ENCODE assay signal across 9 cellular contexts in the genomic region with DNA sequence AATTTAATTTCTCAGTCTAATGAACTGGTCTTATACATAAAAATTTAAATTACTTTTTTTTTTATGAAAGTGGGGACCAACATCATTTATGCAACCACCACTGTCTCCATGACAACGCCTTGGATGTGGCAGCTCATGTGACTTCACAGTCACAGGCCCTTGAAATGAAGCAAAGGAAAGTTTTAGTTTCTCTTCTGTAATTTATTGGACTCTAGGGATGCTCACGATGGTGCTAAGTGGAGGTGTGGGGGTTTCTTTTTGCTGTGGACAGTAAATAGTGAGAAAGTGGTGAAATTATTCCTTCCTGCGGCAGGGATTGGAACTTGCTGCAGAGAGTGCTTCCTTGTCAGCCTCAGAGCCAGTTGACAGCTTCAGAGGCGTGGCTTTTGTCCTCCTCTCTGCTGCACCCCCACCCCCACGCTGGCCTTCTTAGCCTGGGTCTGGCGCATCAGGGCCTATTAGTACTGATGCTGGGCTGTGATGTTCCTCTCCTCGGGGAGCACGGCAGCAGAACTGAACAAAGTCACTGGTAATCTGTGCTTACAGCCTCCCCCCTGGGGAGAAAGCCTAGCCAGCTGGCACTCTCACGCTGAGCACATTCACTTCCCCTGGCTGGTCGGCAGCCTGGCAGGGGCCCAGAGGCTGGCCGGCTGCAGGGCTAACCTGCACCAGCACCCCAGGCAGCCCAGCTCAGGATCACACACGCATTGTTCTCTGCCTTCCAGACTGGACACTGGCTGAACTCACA.
A peak's percentile ranks its signal among the peaks of the same experiment; 100 is the strongest.
DNase-seq lines count a peak whose midpoint lies in the region; ATAC-seq and TF ChIP-seq lines count a peak whose summit lies in the region.
"Had no signal": no experiment of that assay in that cellular context is flagged by ENCODE, and none has a peak within 500 bp of the region (broad histone marks: within the 10 kb centered on the region; RNA-seq: fewer than 3 reads in every experiment).

No MANE protein-coding gene starts in this region.

- no peak for TF ChIP-seq EP300 in gastroesophageal sphincter (IDR thresholded peaks at IDR 0.05)

- H3K4me3 ChIP-seq in OCI-LY1 (ENCODE audit: low read depth, low read length, poor library complexity, severe bottlenecking) = no peak overlapping the region
- H3K4me3 ChIP-seq in gastroesophageal sphincter = peak overlapping the region in 1 of 2 donors; percentile 9
- no peak overlapping the region for H3K4me3 ChIP-seq in prostate gland

- H3K9me3 Mint-ChIP-seq in activated CD8-positive, alpha-beta T cell treated with anti-CD3 and anti-CD28 coated beads, Interleukin-2, amount 10 ng/mL, durations not matched to agents 7 days and 5 days (ENCODE audit: insufficient read depth) = no peaks in the 10 kb centered on the region
- H3K9me3 Mint-ChIP-seq in activated CD8-positive, alpha-beta T cell treated with anti-CD3 and anti-CD28 coated beads for 36 hours = no peaks in the 10 kb centered on the region

- H3K4me1 Mint-ChIP-seq in activated CD8-positive, alpha-beta T cell treated with anti-CD3 and anti-CD28 coated beads, Interleukin-2, amount 10 ng/mL, durations not matched to agents 7 days and 5 days (ENCODE audit: low read depth) = peaks cover 2% of the 10 kb centered on the region
- H3K4me1 Mint-ChIP-seq in activated CD8-positive, alpha-beta T cell treated with anti-CD3 and anti-CD28 coated beads for 36 hours (ENCODE audit: low read depth) = no peaks in the 10 kb centered on the region

- no peak overlapping the region for H2AFZ ChIP-seq in OCI-LY1 (ENCODE audit: low read length)

- POLR2A ChIA-PET in activated CD8-positive, alpha-beta T cell treated with anti-CD3 and anti-CD28 coated beads, Interleukin-2, amount 10 ng/mL, durations not matched to agents 7 days and 5 days (lab: Charles Lee) = no interaction called here
- POLR2A ChIA-PET in activated CD8-positive, alpha-beta T cell treated with anti-CD3 and anti-CD28 coated beads for 36 hours (lab: Charles Lee) = no interaction called here

- no peak for DNase-seq in activated CD8-positive, alpha-beta T cell treated with anti-CD3 and anti-CD28 coated beads, Interleukin-2, amount 10 ng/mL, durations not matched to agents 7 days and 5 days
- no peak for DNase-seq in activated CD8-positive, alpha-beta T cell treated with anti-CD3 and anti-CD28 coated beads for 36 hours
- DNase-seq in prostate gland (ENCODE audit: low spot score) = peak; percentile 68
- no peak for DNase-seq in activated effector memory CD4-positive, alpha-beta T cell treated with anti-CD3 and anti-CD28 coated beads, Interleukin-2, amount 50 U/mL, for 16 hours
- DNase-seq in activated CD8-positive, alpha-beta memory T cell treated with anti-CD3 and anti-CD28 coated beads, Interleukin-2, amount 50 U/mL, for 4 hours = no peak

- no peaks in the 10 kb centered on the region for H4K20me1 ChIP-seq in OCI-LY1 (ENCODE audit: insufficient read depth, low read length)

- no peaks in the 10 kb centered on the region for H3K9me3 ChIP-seq in OCI-LY1 (ENCODE audit: low read length)
- no peaks in the 10 kb centered on the region for H3K9me3 ChIP-seq in gastroesophageal sphincter
- no peaks in the 10 kb centered on the region for H3K9me3 ChIP-seq in prostate gland

- TF ChIP-seq CTCF in activated CD8-positive, alpha-beta T cell treated with anti-CD3 and anti-CD28 coated beads for 36 hours (IDR thresholded peaks at IDR 0.05) = no peak
- TF ChIP-seq CTCF in OCI-LY1 (IDR thresholded peaks at IDR 0.05; ENCODE audit: low read length) = no peak
- peak in 1 of 4 experiments; percentile 15 for TF ChIP-seq CTCF in gastroesophageal sphincter (IDR thresholded peaks at IDR 0.05)
- TF ChIP-seq CTCF in prostate gland (IDR thresholded peaks at IDR 0.05) = no peak

- H3K27me3 Mint-ChIP-seq in activated CD8-positive, alpha-beta T cell treated with anti-CD3 and anti-CD28 coated beads, Interleukin-2, amount 10 ng/mL, durations not matched to agents 7 days and 5 days (ENCODE audit: low read depth) = peaks cover 20% of the 10 kb centered on the region
- H3K27me3 Mint-ChIP-seq in activated CD8-positive, alpha-beta T cell treated with anti-CD3 and anti-CD28 coated beads for 36 hours = peaks cover 3% of the 10 kb centered on the region

- no peak for TF ChIP-seq POLR2A in gastroesophageal sphincter (IDR thresholded peaks at IDR 0.05)
- no peak for TF ChIP-seq POLR2A in prostate gland (IDR thresholded peaks at IDR 0.05)

- intact Hi-C loops in activated CD8-positive, alpha-beta T cell treated with anti-CD3 and anti-CD28 coated beads for 36 hours (cut with micrococcal nuclease) = no loop called here
- intact Hi-C loops in prostate gland (cut with DNase I) = loop anchor here (5.0 kb wide), 1 partner anchor 78 kb away; no protein-coding TSS in a partner anchor

- no peaks in the 10 kb centered on the region for H3K27me3 ChIP-seq in OCI-LY1 (ENCODE audit: insufficient read depth, low read length)
- H3K27me3 ChIP-seq in gastroesophageal sphincter = no peaks in the 10 kb centered on the region
- H3K27me3 ChIP-seq in prostate gland (replicated peaks; ENCODE audit: insufficient read depth) = no peaks in the 10 kb centered on the region

- no peak overlapping the region for H3K4me2 ChIP-seq in OCI-LY1 (ENCODE audit: low read length)

- 28 to 44% methylated on average over 2 to 3 of the region's 12 CpGs for WGBS in gastroesophageal sphincter (ENCODE audit: low coverage in 1 of 2), 2 donors
- 19% methylated on average over 12 of the region's 12 CpGs for WGBS in prostate gland

- CTCF ChIA-PET in activated CD8-positive, alpha-beta T cell treated with anti-CD3 and anti-CD28 coated beads, Interleukin-2, amount 10 ng/mL, durations not matched to agents 7 days and 5 days (lab: Charles Lee) = no interaction called here
- CTCF ChIA-PET in activated CD8-positive, alpha-beta T cell treated with anti-CD3 and anti-CD28 coated beads for 36 hours (lab: Charles Lee) = interaction anchor here (1.0 kb wide), 1 partner anchor 10 kb away, joined by 3 read pairs; no protein-coding TSS in a partner anchor

- H3K4me3 Mint-ChIP-seq in activated CD8-positive, alpha-beta T cell treated with anti-CD3 and anti-CD28 coated beads, Interleukin-2, amount 10 ng/mL, durations not matched to agents 7 days and 5 days = no peak overlapping the region
- no peak overlapping the region for H3K4me3 Mint-ChIP-seq in activated CD8-positive, alpha-beta T cell treated with anti-CD3 and anti-CD28 coated beads for 36 hours

- no peaks in the 10 kb centered on the region for H3K9me2 ChIP-seq in OCI-LY1 (ENCODE audit: low read depth, low read length)

- H3K27ac ChIP-seq in OCI-LY1 (ENCODE audit: low read depth, low read length, poor library complexity, severe bottlenecking) = peak overlapping the region; percentile 26
- peak overlapping the region in 3 of 4 donors; percentile 13 to 52 (median 46) for H3K27ac ChIP-seq in gastroesophageal sphincter
- peak overlapping the region; percentile 9 to 22 for H3K27ac ChIP-seq in prostate gland
- H3K27ac ChIP-seq: 22Rv1 had no signal

- H3K36me3 ChIP-seq in OCI-LY1 (ENCODE audit: insufficient read depth, low read length) (no peaks in the 10 kb centered on the region), gastroesophageal sphincter (no peaks in the 10 kb centered on the region), prostate gland (no peaks in the 10 kb centered on the region)

- H3K4me1 ChIP-seq in OCI-LY1 (ENCODE audit: insufficient read depth, low read length, severe bottlenecking) = peaks cover 14% of the 10 kb centered on the region
- H3K4me1 ChIP-seq in gastroesophageal sphincter = peaks cover 0 to 17% (median 0%) of the 10 kb centered on the region in 3 donors
- H3K4me1 ChIP-seq in prostate gland (replicated peaks) = no peaks in the 10 kb centered on the region

- H3K79me2 ChIP-seq in OCI-LY1 (ENCODE audit: insufficient read depth, low read length) = no peaks in the 10 kb centered on the region

- peak; percentile 36 for ATAC-seq in activated CD8-positive, alpha-beta T cell treated with anti-CD3 and anti-CD28 coated beads, Interleukin-2, amount 10 ng/mL, durations not matched to agents 7 days and 5 days
- no peak for ATAC-seq in activated CD8-positive, alpha-beta T cell treated with anti-CD3 and anti-CD28 coated beads for 36 hours
- ATAC-seq in gastroesophageal sphincter (peak; percentile 89), HG03097 (IDR thresholded peaks at IDR 0.05; ENCODE audit: low FRiP score, unreplicated experiment) (no peak)

- H3F3A ChIP-seq in OCI-LY1 (ENCODE audit: insufficient read depth, low read length) = no peaks in the 10 kb centered on the region

- no peak overlapping the region for H3K9ac ChIP-seq in OCI-LY1 (ENCODE audit: low read length)

- H3K27ac Mint-ChIP-seq in activated CD8-positive, alpha-beta T cell treated with anti-CD3 and anti-CD28 coated beads, Interleukin-2, amount 10 ng/mL, durations not matched to agents 7 days and 5 days = no peak overlapping the region
- H3K27ac Mint-ChIP-seq in activated CD8-positive, alpha-beta T cell treated with anti-CD3 and anti-CD28 coated beads for 36 hours = no peak overlapping the region

- no peaks in the 10 kb centered on the region for H3K36me3 Mint-ChIP-seq in activated CD8-positive, alpha-beta T cell treated with anti-CD3 and anti-CD28 coated beads, Interleukin-2, amount 10 ng/mL, durations not matched to agents 7 days and 5 days (ENCODE audit: low read depth)
- H3K36me3 Mint-ChIP-seq in activated CD8-positive, alpha-beta T cell treated with anti-CD3 and anti-CD28 coated beads for 36 hours (ENCODE audit: low read depth) = no peaks in the 10 kb centered on the region

Comparison
In these comparisons a context has a peak if more than half of its experiments do, and no peak if none do; other contexts are left out.
1. ATAC-seq: peak in activated CD8-positive, alpha-beta T cell treated with anti-CD3 and anti-CD28 coated beads, Interleukin-2, amount 10 ng/mL, durations not matched to agents 7 days and 5 days (single experiment) and gastroesophageal sphincter (single experiment); none in activated CD8-positive, alpha-beta T cell treated with anti-CD3 and anti-CD28 coated beads for 36 hours (single experiment) and HG03097 (single experiment).
2. Peak in every context shown above with its lines, with median percentiles within 50 percentile points of each other: H3K27ac ChIP-seq.